29 cellular contexts compared by ENCODE assay signal in genomic region chr9:133921866-133922265, GRCh38.
"Had no signal": no experiment of that assay in that cellular context is flagged by ENCODE, and none has a peak within 500 bp of the region (broad histone marks: within the 10 kb centered on the region; RNA-seq: fewer than 3 reads in every experiment).

No MANE protein-coding gene starts in this region.

- DNase-seq: hypothalamus; immature natural killer cell; kidney; left colon; lower lobe of right lung; mammary epithelial cell; mesendoderm; naive B cell; natural killer cell; nephron progenitor cell; ovary; right lobe of liver; stimulated activated CD4-positive, alpha-beta T cell treated with anti-CD3 and anti-CD28 coated beads, Interleukin-1b, Interleukin-23, amount 100 ng/mL, for 48 hours; stimulated activated CD4-positive, alpha-beta T cell treated with anti-CD3 and anti-CD28 coated beads, Interleukin-2, amount 100 ng/mL, for 48 hours; stimulated activated CD4-positive, alpha-beta T cell treated with anti-CD3 and anti-CD28 coated beads, Interleukin-4, amount 100 ng/mL, for 4 hours; stimulated activated CD8-positive, alpha-beta memory T cell treated with anti-CD3 and anti-CD28 coated beads, Interleukin-4, amount 100 ng/mL, for 48 hours; stimulated activated naive B cell treated with anti-CD40 and anti-IgM and Interleukin-4, amounts not matched to agents 10 μg/mL and 1 μg/mL and 100 μg/mL, for 72 hours; stimulated activated naive CD8-positive, alpha-beta T cell treated with anti-CD3 and anti-CD28 coated beads, Interleukin-15, Interleukin-2, amounts not matched to agents 100 U/mL and 50 U/mL, for 24 hours; stomach; testis; thyroid gland; transverse colon; upper lobe of right lung had no signal

- H3K27me3 ChIP-seq: left lung, neural progenitor cell, ovary, right atrium auricular region, right lobe of liver, stomach, testis, thyroid gland, transverse colon, upper lobe of right lung had no signal

- H3K27ac ChIP-seq: left lung, lower lobe of right lung, neural progenitor cell, ovary, right atrium auricular region, right lobe of liver, stomach, testis, thyroid gland, transverse colon, upper lobe of right lung had no signal

- H3K4me1 ChIP-seq: testis had no signal

- H3K27ac Mint-ChIP-seq: immature natural killer cell, mesothelial cell of epicardium, natural killer cell, nephron progenitor cell, neural progenitor cell had no signal

- H3K4me2 ChIP-seq: neural progenitor cell, smooth muscle cell had no signal

- H3K36me3 Mint-ChIP-seq: naive B cell, natural killer cell had no signal

- H3K9ac ChIP-seq: neural progenitor cell had no signal

- H2AFZ ChIP-seq: neural progenitor cell had no signal

- H3K9me3 Mint-ChIP-seq: immature natural killer cell; mesothelial cell of epicardium; natural killer cell; nephron progenitor cell; neural progenitor cell; stimulated activated naive B cell treated with anti-CD40 and anti-IgM and Interleukin-4, amounts not matched to agents 10 μg/mL and 1 μg/mL and 100 μg/mL, for 72 hours had no signal

- H3K4me3 Mint-ChIP-seq: immature natural killer cell; mesothelial cell of epicardium; naive B cell; natural killer cell; nephron progenitor cell; neural progenitor cell; stimulated activated naive B cell treated with anti-CD40 and anti-IgM and Interleukin-4, amounts not matched to agents 10 μg/mL and 1 μg/mL and 100 μg/mL, for 72 hours had no signal

- ATAC-seq: left colon; left lung; lower lobe of right lung; natural killer cell; stimulated activated naive B cell treated with anti-CD40 and anti-IgM and Interleukin-4, amounts not matched to agents 10 μg/mL and 1 μg/mL and 100 μg/mL, for 72 hours; stimulated activated naive CD8-positive, alpha-beta T cell treated with anti-CD3 and anti-CD28 coated beads, Interleukin-15, Interleukin-2, amounts not matched to agents 100 U/mL and 50 U/mL, for 24 hours; upper lobe of right lung had no signal

- H3K4me1 Mint-ChIP-seq: immature natural killer cell, natural killer cell had no signal

- H3K4me3 ChIP-seq: left lung, lower lobe of right lung, neural progenitor cell, ovary, right atrium auricular region, right lobe of liver, smooth muscle cell, stomach, testis, thyroid gland, transverse colon, upper lobe of right lung had no signal

- H3K27me3 Mint-ChIP-seq: naive B cell; progenitor cell of endocrine pancreas; stimulated activated naive B cell treated with anti-CD40 and anti-IgM and Interleukin-4, amounts not matched to agents 10 μg/mL and 1 μg/mL and 100 μg/mL, for 72 hours had no signal

- H3K9me3 ChIP-seq: left lung, lower lobe of right lung, ovary, right atrium auricular region, right lobe of liver, stomach, testis, thyroid gland, transverse colon, upper lobe of right lung had no signal

- H3K36me3 ChIP-seq: left lung, lower lobe of right lung, neural progenitor cell, ovary, right atrium auricular region, right lobe of liver, thyroid gland, transverse colon, upper lobe of right lung had no signal
